Comparison of ENCODE assay signal across 9 cellular contexts in genomic region chr1:39214021-39214713, GRCh38. TPM values are rescaled to one million over a fixed set of nuclear protein-coding genes. Genes with fewer than 3 reads are reported as not detected.
DNase-seq lines count a peak whose midpoint lies in the region; ATAC-seq and TF ChIP-seq lines count a peak whose summit lies in the region.
"Had no signal": no experiment of that assay in that cellular context is flagged by ENCODE, and none has a peak within 500 bp of the region (broad histone marks: within the 10 kb centered on the region; RNA-seq: fewer than 3 reads in every experiment).

No MANE protein-coding gene starts in this region.

- H3K4me1 ChIP-seq in right cardiac atrium (ENCODE audit: control insufficient read depth, insufficient read depth, low read length), result peaks cover 20% of the 10 kb centered on the region
- H3K4me1 ChIP-seq in sigmoid colon, result peaks cover 0 to 86% (median 68%) of the 10 kb centered on the region in 4 donors

- no peaks in the 10 kb centered on the region for H3K9me3 ChIP-seq in right cardiac atrium (ENCODE audit: control insufficient read depth, low read length)
- no peaks in the 10 kb centered on the region for H3K9me3 ChIP-seq in sigmoid colon
- H3K9me3 ChIP-seq: HAP-1 had no signal

- intact Hi-C loops in right cardiac atrium (cut with DNase I) (no loop called here), sigmoid colon (cut with DNase I) (no loop called here)

- H3K4me3 ChIP-seq in right cardiac atrium (ENCODE audit: low read length) (peak overlapping the region; percentile 4), sigmoid colon (no peak overlapping the region)
- H3K4me3 ChIP-seq: HAP-1 had no signal

- 0 out of 2 replicates have a peak, but pooled peaks cover 11% of the 10 kb centered on the region for H3K36me3 Mint-ChIP-seq in HFFc6 (ENCODE audit: low read depth)
- peaks cover 4% of the 10 kb centered on the region for H3K36me3 Mint-ChIP-seq in activated naive CD8-positive, alpha-beta T cell

- H3K27me3 Mint-ChIP-seq in HFFc6 (ENCODE audit: insufficient read depth), result peaks cover 1% of the 10 kb centered on the region; the same call in 1 of the 2 replicates
- no peaks in the 10 kb centered on the region for H3K27me3 Mint-ChIP-seq in activated naive CD8-positive, alpha-beta T cell

- ATAC-seq in right cardiac atrium (peak; percentile 88 to 92), HG03196 (IDR thresholded peaks at IDR 0.05; ENCODE audit: unreplicated experiment) (no peak)

- in situ Hi-C loops in GM13976 (cut with MboI; ENCODE audit: low sequenced_read_pairs, unreplicated experiment), result no loop called here

- H3K9me3 Mint-ChIP-seq in HFFc6, result no peaks in the 10 kb centered on the region
- no peaks in the 10 kb centered on the region for H3K9me3 Mint-ChIP-seq in activated naive CD8-positive, alpha-beta T cell (ENCODE audit: low read depth)

- TF ChIP-seq EP300 in sigmoid colon (IDR thresholded peaks at IDR 0.05), result no peak

- H3K27me3 ChIP-seq in right cardiac atrium (ENCODE audit: control insufficient read depth, insufficient read depth), result no peaks in the 10 kb centered on the region
- H3K27me3 ChIP-seq in sigmoid colon, result no peaks in the 10 kb centered on the region

- H3K27ac Mint-ChIP-seq in HFFc6, result peak overlapping the region; percentile 88
- peak overlapping the region; percentile 98 for H3K27ac Mint-ChIP-seq in activated naive CD8-positive, alpha-beta T cell

- H3K36me3 ChIP-seq in sigmoid colon, result no peaks in the 10 kb centered on the region
- H3K36me3 ChIP-seq: HAP-1 had no signal

- peak; percentile 52 for DNase-seq in HFFc6
- peak; percentile 24 to 67 (median 54) for DNase-seq in right cardiac atrium
- no peak for DNase-seq in sigmoid colon
- no peak for DNase-seq in GM13976 (ENCODE audit: low spot score)
- DNase-seq in GM19240 (ENCODE audit: insufficient read length, low spot score), result no peak
- no peak for DNase-seq in kidney glomerular epithelial cell (lab: John Stamatoyannopoulos, UW)

- no peak for TF ChIP-seq POLR2A in sigmoid colon (IDR thresholded peaks at IDR 0.05)

- TF ChIP-seq CTCF in HFFc6 (IDR thresholded peaks at IDR 0.05) (no peak), sigmoid colon (IDR thresholded peaks at IDR 0.05) (no peak), GM13976 (IDR thresholded peaks at IDR 0.05; ENCODE audit: borderline replicate concordance, control extremely low read depth, extremely low read depth, insufficient read depth, missing control alignments) (no peak)

- H3K27ac ChIP-seq in right cardiac atrium (ENCODE audit: low read length) (peak overlapping the region; percentile 88), sigmoid colon (peak overlapping the region; percentile 68 to 89 (median 74))

- H3K4me1 Mint-ChIP-seq in HFFc6 (ENCODE audit: low read depth), result peaks cover 65% of the 10 kb centered on the region
- peaks cover 60% of the 10 kb centered on the region for H3K4me1 Mint-ChIP-seq in activated naive CD8-positive, alpha-beta T cell (ENCODE audit: low read depth)

- peak overlapping the region; percentile 68 for H3K4me3 Mint-ChIP-seq in HFFc6
- peak overlapping the region; percentile 92 for H3K4me3 Mint-ChIP-seq in activated naive CD8-positive, alpha-beta T cell

- WGBS in right cardiac atrium, result 15% methylated on average over 7 of the region's 7 CpGs
- 25 to 47% methylated on average over 7 of the region's 7 CpGs for WGBS in sigmoid colon, 2 donors

RNA-seq across cellular contexts. Expression of gene MACF1, which starts 9.7 kb away (rescaled TPM):
- total RNA-seq in HFFc6 (2021; fragmentation: NEBNext Ultra II Directional; extraction: Animal tissue kit (Norgen Biotek cat#: 25700)), result 100 to 1,000 TPM; 201 to 308 (median 223) TPM
- total RNA-seq in right cardiac atrium, result 100 to 1,000 TPM; 294 to 359 (median 326) TPM
- 145 TPM for polyA plus RNA-seq in right cardiac atrium
- total RNA-seq in sigmoid colon, result 100 to 1,000 TPM; 292 to 657 (median 428) TPM
- 10 to 100 TPM; 16.0 to 74.1 (median 18.0) TPM for polyA plus RNA-seq in sigmoid colon

Comparison
In these comparisons a context has a peak if more than half of its experiments do, and no peak if none do; other contexts are left out.
1. DNase-seq: peak in HFFc6 (single experiment) and right cardiac atrium (3 of 3); none in sigmoid colon (single experiment), GM13976 (single experiment), GM19240 (single experiment) and kidney glomerular epithelial cell (single experiment).